1 cellular context compared by ENCODE assay signal in genomic region chr21:33940164-33940563, GRCh38.
TF ChIP-seq lines count a peak whose summit lies in the region.

No MANE protein-coding gene starts in this region.

TF ChIP-seq in WTC11, 78 proteins besides CTCF, POLR2A, EP300 and RAD21 (continued from another document):
- no peak for TF ChIP-seq ZNF425 (CRISPR knock-in tag; conservative IDR thresholded peaks at IDR 0.05)
- no peak for TF ChIP-seq FOXP1 (CRISPR knock-in tag; IDR thresholded peaks at IDR 0.05; ENCODE audit: borderline replicate concordance)
- TF ChIP-seq PRDM15 (CRISPR knock-in tag; IDR thresholded peaks at IDR 0.05) = no peak
- TF ChIP-seq ZNF671 (CRISPR knock-in tag; IDR thresholded peaks at IDR 0.05) = no peak
- TF ChIP-seq ELF4 (CRISPR knock-in tag; IDR thresholded peaks at IDR 0.05; ENCODE audit: low read depth) = no peak
- TF ChIP-seq NFATC4 (CRISPR knock-in tag; IDR thresholded peaks at IDR 0.05) = no peak
- TF ChIP-seq ATF2 (CRISPR knock-in tag; IDR thresholded peaks at IDR 0.05; ENCODE audit: borderline replicate concordance, low read depth) = no peak
- TF ChIP-seq ZNF423 (CRISPR knock-in tag; IDR thresholded peaks at IDR 0.05) = no peak
- TF ChIP-seq SOX15 (CRISPR knock-in tag; IDR thresholded peaks at IDR 0.05) = no peak
- TF ChIP-seq OVOL2 (CRISPR knock-in tag; IDR thresholded peaks at IDR 0.05; ENCODE audit: borderline replicate concordance) = no peak
- no peak for TF ChIP-seq ATF6 (CRISPR knock-in tag; IDR thresholded peaks at IDR 0.05)
